Comparison of ENCODE assay signal across 1 cellular context in genomic region chr14:92598549-92598905, GRCh38.
TF ChIP-seq lines count a peak whose summit lies in the region.

No MANE protein-coding gene starts in this region.

TF ChIP-seq in GM23338, 12 proteins besides CTCF, POLR2A, EP300 and RAD21 (continued from another document):
- TF ChIP-seq REST (IDR thresholded peaks at IDR 0.05; ENCODE audit: unreplicated experiment) (no peak), ZNF114 (CRISPR knock-in tag; IDR thresholded peaks at IDR 0.05) (no peak), EZH2 (IDR thresholded peaks at IDR 0.05; ENCODE audit: low read depth, unreplicated experiment) (no peak), ZNF331 (CRISPR knock-in tag; IDR thresholded peaks at IDR 0.05; ENCODE audit: low read depth) (no peak), ETS1 (IDR thresholded peaks at IDR 0.05) (no peak), NANOG (IDR thresholded peaks at IDR 0.05; ENCODE audit: borderline replicate concordance) (no peak), CREB1 (CRISPR knock-in tag; IDR thresholded peaks at IDR 0.05; ENCODE audit: low read depth) (no peak), POLR2AphosphoS5 (IDR thresholded peaks at IDR 0.05; ENCODE audit: low read depth) (no peak), STAT1 (IDR thresholded peaks at IDR 0.05; ENCODE audit: unreplicated experiment) (no peak)
